In the genomic region with DNA sequence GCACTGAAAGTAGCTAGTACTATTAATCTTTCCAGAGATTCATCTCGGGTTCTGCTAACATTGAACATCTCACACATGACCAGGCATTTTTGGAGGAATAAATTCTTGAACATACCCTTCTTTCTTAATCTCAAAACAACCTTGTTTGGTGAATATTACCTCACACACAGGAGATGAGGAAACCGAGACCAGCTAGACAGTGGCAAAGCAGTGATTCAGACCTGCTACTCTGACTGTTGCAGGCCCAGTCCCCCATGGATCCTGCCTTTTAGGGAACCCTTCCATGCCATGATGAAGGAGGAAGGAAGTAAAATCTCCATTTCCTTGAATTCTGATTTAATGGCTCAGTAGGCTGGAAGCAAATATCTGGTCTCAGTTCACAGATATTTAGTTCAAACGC, we compare ENCODE assay signal across 11 cellular contexts. TPM values are rescaled to one million over a fixed set of nuclear protein-coding genes. Genes with fewer than 3 reads are reported as not detected.
A peak's percentile ranks its signal among the peaks of the same experiment; 100 is the strongest.
DNase-seq lines count a peak whose midpoint lies in the region; ATAC-seq and TF ChIP-seq lines count a peak whose summit lies in the region.
"Had no signal": no experiment of that assay in that cellular context is flagged by ENCODE, and none has a peak within 500 bp of the region (broad histone marks: within the 10 kb centered on the region; RNA-seq: fewer than 3 reads in every experiment).

No MANE protein-coding gene starts in this region.

- DNase-seq in left ventricle myocardium inferior (no peak), right atrium auricular region (ENCODE audit: low spot score) (no peak), colonic mucosa (no peak), uterus (no peak), NCI-H82 treated with DMSO at 0.1 percent for 48 hours (lab: John Stamatoyannopoulos, UW; ENCODE audit: unreplicated experiment) (no peak), cortex of kidney (lab: John Stamatoyannopoulos, UW) (no peak)
- DNase-seq: activated gamma-delta T cell, NCI-H2171 had no signal

- peaks cover 64% of the 10 kb centered on the region for H3K4me1 ChIP-seq in left ventricle myocardium inferior
- peaks cover 0 to 54% of the 10 kb centered on the region in 2 donors for H3K4me1 ChIP-seq in right atrium auricular region
- H3K4me1 ChIP-seq in colonic mucosa = no peaks in the 10 kb centered on the region
- H3K4me1 ChIP-seq in muscle layer of duodenum (ENCODE audit: control insufficient read depth in 1 of 2, insufficient read depth in 2 of 2, low read length in 2 of 2) = peaks cover 0 to 18% of the 10 kb centered on the region in 2 donors
- no peaks in the 10 kb centered on the region for H3K4me1 ChIP-seq in uterus
- H3K4me1 ChIP-seq: prostate gland had no signal

- no peak overlapping the region for H3K27ac ChIP-seq in left ventricle myocardium inferior (replicated peaks)
- H3K27ac ChIP-seq in right atrium auricular region = peak overlapping the region in 1 of 2 donors; percentile 81
- no peak overlapping the region for H3K27ac ChIP-seq in colonic mucosa
- H3K27ac ChIP-seq in muscle layer of duodenum (ENCODE audit: low read length) = peak overlapping the region; percentile 17
- H3K27ac ChIP-seq in uterus = no peak overlapping the region

- no peak for ATAC-seq in HG03108 (IDR thresholded peaks at IDR 0.05; ENCODE audit: unreplicated experiment)

- H3K36me3 ChIP-seq in left ventricle myocardium inferior (no peaks in the 10 kb centered on the region), right atrium auricular region (no peaks in the 10 kb centered on the region), colonic mucosa (no peaks in the 10 kb centered on the region), muscle layer of duodenum (ENCODE audit: control insufficient read depth in 1 of 2, insufficient read depth in 2 of 2, low read length in 2 of 2) (no peaks in the 10 kb centered on the region), uterus (no peaks in the 10 kb centered on the region)
- H3K36me3 ChIP-seq: prostate gland had no signal

- H3K27me3 ChIP-seq in left ventricle myocardium inferior (ENCODE audit: low read depth) (no peaks in the 10 kb centered on the region), right atrium auricular region (no peaks in the 10 kb centered on the region), colonic mucosa (peaks cover 3% of the 10 kb centered on the region), muscle layer of duodenum (ENCODE audit: low read depth, low read length) (no peaks in the 10 kb centered on the region), uterus (no peaks in the 10 kb centered on the region)

- peak overlapping the region in 1 of 2 donors; percentile 89 for H3K9ac ChIP-seq in colonic mucosa (ENCODE audit: low read depth in 2 of 2, low read length in 2 of 2)

- no peak for TF ChIP-seq POLR2A in uterus (IDR thresholded peaks at IDR 0.05)

- no peak for TF ChIP-seq CTCF in left ventricle myocardium inferior (IDR thresholded peaks at IDR 0.05; ENCODE audit: borderline replicate concordance)
- no peak for TF ChIP-seq CTCF in right atrium auricular region (IDR thresholded peaks at IDR 0.05)
- TF ChIP-seq CTCF in colonic mucosa (IDR thresholded peaks at IDR 0.05) = no peak
- no peak for TF ChIP-seq CTCF in uterus (IDR thresholded peaks at IDR 0.05)

- peak overlapping the region; percentile 85 for H3K4me3 ChIP-seq in left ventricle myocardium inferior
- peak overlapping the region in 1 of 2 donors; percentile 87 for H3K4me3 ChIP-seq in right atrium auricular region
- peak overlapping the region; percentile 63 for H3K4me3 ChIP-seq in colonic mucosa
- peak overlapping the region; percentile 94 to 96 for H3K4me3 ChIP-seq in muscle layer of duodenum (ENCODE audit: low read depth in 1 of 2, low read length in 2 of 2)
- peak overlapping the region; percentile 67 to 93 for H3K4me3 ChIP-seq in uterus

- H3K9me3 ChIP-seq in left ventricle myocardium inferior (replicated peaks) (no peaks in the 10 kb centered on the region), right atrium auricular region (no peaks in the 10 kb centered on the region), colonic mucosa (no peaks in the 10 kb centered on the region), muscle layer of duodenum (ENCODE audit: control insufficient read depth in 1 of 2, low read length in 2 of 2) (no peaks in the 10 kb centered on the region), uterus (no peaks in the 10 kb centered on the region)
- H3K9me3 ChIP-seq: prostate gland had no signal

- intact Hi-C loops in left ventricle myocardium inferior (cut with micrococcal nuclease) (loop anchor here (10.0 kb wide), 1 partner anchor 412 kb away; no protein-coding TSS in a partner anchor), colonic mucosa (cut with DNase I) (loop anchor here (5.0 to 10.0 kb wide), 2 partner anchors 69 to 262 kb away; no protein-coding TSS in a partner anchor), uterus (cut with DNase I; ENCODE audit: low total_unique reads) (no loop called here)

RNA-seq across cellular contexts. Expression of a gene that starts 2.6 kb away (rescaled TPM):
- 5.6 TPM for total RNA-seq in left ventricle myocardium inferior
- total RNA-seq in right atrium auricular region = 1 to 10 TPM; 5.3 to 6.5 TPM
- total RNA-seq in colonic mucosa = 10 to 100 TPM; 36.7 to 55.3 TPM
- 10 to 100 TPM in 2 of 4 donors, 1 to 10 TPM in 2; 6.5 to 24.3 (median 12.4) TPM for total RNA-seq in uterus
